In genomic region chr7:2022737-2023250, GRCh38 we compare ENCODE assay signal across 1 cellular context.
TF ChIP-seq lines count a peak whose summit lies in the region.

No MANE protein-coding gene starts in this region.

TF ChIP-seq in K562, 482 proteins besides CTCF, POLR2A, EP300 and RAD21 (continued from another document and continues in another):
- TF ChIP-seq E2F4 (CRISPR knock-in tag; IDR thresholded peaks at IDR 0.05; ENCODE audit: low read depth) (no peak), ELK1 (CRISPR knock-in tag; IDR thresholded peaks at IDR 0.05) (no peak), ZNF277 (CRISPR knock-in tag; IDR thresholded peaks at IDR 0.05; ENCODE audit: borderline replicate concordance) (no peak), RNF219 (CRISPR knock-in tag; IDR thresholded peaks at IDR 0.05) (no peak), NR2C1 (IDR thresholded peaks at IDR 0.05) (no peak), NR2C1 (tag; IDR thresholded peaks at IDR 0.05) (0 out of 2 replicates have a peak, but pooled peaks have one; percentile 53), CHAMP1 (IDR thresholded peaks at IDR 0.05) (peak; percentile 85), LEF1 (IDR thresholded peaks at IDR 0.05) (peak; percentile 99), BRD9 (IDR thresholded peaks at IDR 0.05; ENCODE audit: low read depth, partially characterized antibody) (peak; percentile 87), GATAD2A (IDR thresholded peaks at IDR 0.05) (0 out of 2 replicates have a peak, but pooled peaks have one; percentile 54), MCM7 (IDR thresholded peaks at IDR 0.05) (no peak), HIVEP1 (CRISPR knock-in tag; IDR thresholded peaks at IDR 0.05) (no peak), COPS2 (conservative IDR thresholded peaks at IDR 0.05) (no peak), CBFA2T2 (conservative IDR thresholded peaks at IDR 0.05) (peak; percentile 97), SUPT5H (IDR thresholded peaks at IDR 0.05) (no peak), SMARCA5 (IDR thresholded peaks at IDR 0.05) (peak; percentile 47; the same call in 1 of the 2 replicates), ELK3 (CRISPR knock-in tag; IDR thresholded peaks at IDR 0.05) (no peak), CBX1 (IDR thresholded peaks at IDR 0.05; ENCODE audit: low read depth) (no peak), RHOXF2B (CRISPR knock-in tag; conservative IDR thresholded peaks at IDR 0.05) (no peak), MITF (IDR thresholded peaks at IDR 0.05) (no peak), KLF1 (tag; IDR thresholded peaks at IDR 0.05) (no peak), THRAP3 (IDR thresholded peaks at IDR 0.05; ENCODE audit: borderline replicate concordance) (peak; percentile 81; the same call in 1 of the 2 replicates), VEZF1 (CRISPR knock-in tag; IDR thresholded peaks at IDR 0.05) (peak; percentile 63; the same call in 1 of the 2 replicates), HDAC1 (IDR thresholded peaks at IDR 0.05) (peak; percentile 80 to 95; a peak in 3 of 4 replicates), GTF2A2 (tag; IDR thresholded peaks at IDR 0.05) (no peak), ETV6 (IDR thresholded peaks at IDR 0.05; ENCODE audit: borderline replicate concordance in 1 of 2, low read depth in 2 of 2, low read length in 1 of 2) (0 out of 4 replicates have a peak, but pooled peaks of 1 of the 2 experiments have one; percentile 27), ETV6 (CRISPR knock-in tag; IDR thresholded peaks at IDR 0.05; ENCODE audit: borderline replicate concordance) (no peak), THRA (IDR thresholded peaks at IDR 0.05) (no peak), GMEB1 (CRISPR knock-in tag; IDR thresholded peaks at IDR 0.05) (no peak), MLLT1 (IDR thresholded peaks at IDR 0.05) (peak in 1 of 2 experiments; percentile 74; a peak in 1 of 4 replicates), TCF7 (IDR thresholded peaks at IDR 0.05; ENCODE audit: borderline replicate concordance) (no peak), RBM39 (optimal IDR thresholded peaks at IDR 0.05; ENCODE audit: low read depth, low read length) (no peak), MTA1 (IDR thresholded peaks at IDR 0.05; ENCODE audit: borderline replicate concordance) (peak; percentile 65), OTX1 (CRISPR knock-in tag; IDR thresholded peaks at IDR 0.05) (no peak), HMBOX1 (IDR thresholded peaks at IDR 0.05) (no peak), HDGF (IDR thresholded peaks at IDR 0.05) (no peak), ZNF165 (CRISPR knock-in tag; IDR thresholded peaks at IDR 0.05; ENCODE audit: borderline replicate concordance) (no peak), FOSL1 (tag; conservative IDR thresholded peaks at IDR 0.05) (peak; percentile 66), L3MBTL2 (IDR thresholded peaks at IDR 0.05) (peak; percentile 44; the same call in 1 of the 2 replicates), GATAD2B (IDR thresholded peaks at IDR 0.05; ENCODE audit: borderline replicate concordance) (peak; percentile 71), ADNP (tag; IDR thresholded peaks at IDR 0.05) (peak; percentile 56; the same call in 1 of the 2 replicates), ATF7 (IDR thresholded peaks at IDR 0.05) (peak; percentile 54; the same call in 1 of the 2 replicates), TRIM25 (IDR thresholded peaks at IDR 0.05; ENCODE audit: borderline replicate concordance) (no peak)
